ENCODE assay signal across 30 cellular contexts in the genomic region with DNA sequence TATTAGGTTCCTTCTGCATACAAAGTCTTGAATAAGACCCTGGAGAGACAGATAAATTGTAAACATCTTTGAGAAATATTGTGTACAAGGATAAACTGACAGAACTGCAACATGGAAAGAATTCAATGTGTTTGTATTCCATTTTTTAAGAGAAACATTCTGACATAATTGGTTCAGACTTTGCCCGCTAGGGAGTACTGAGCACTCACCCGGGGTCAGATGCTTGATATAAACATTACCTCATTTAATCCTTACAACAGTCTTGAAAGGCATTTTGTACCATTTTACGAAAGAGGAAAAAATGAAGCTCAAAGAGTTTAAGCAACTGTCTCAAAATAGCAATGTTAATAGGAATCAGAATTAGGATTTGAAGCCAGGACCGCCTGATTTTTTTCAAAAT.
"Had no signal": no experiment of that assay in that cellular context is flagged by ENCODE, and none has a peak within 500 bp of the region (broad histone marks: within the 10 kb centered on the region; RNA-seq: fewer than 3 reads in every experiment).

No MANE protein-coding gene starts in this region.

- DNase-seq: activated B cell treated with CpG ODN at 0.5 μM for 24 hours; activated CD4-positive, alpha-beta memory T cell treated with anti-CD3 and anti-CD28 coated beads, Interleukin-2, amount 10 ng/mL, durations not matched to agents 7 days and 5 days; activated CD4-positive, alpha-beta T cell treated with anti-CD3 and anti-CD28 coated beads for 48 hours; activated CD8-positive, alpha-beta memory T cell treated with anti-CD3 and anti-CD28 coated beads, Interleukin-2, amount 50 U/mL, for 48 hours; activated effector memory CD4-positive, alpha-beta T cell treated with anti-CD3 and anti-CD28 coated beads, Interleukin-2, amount 50 U/mL, for 16 hours; activated naive CD4-positive, alpha-beta T cell treated with anti-CD3 and anti-CD28 coated beads for 36 hours; activated naive CD8-positive, alpha-beta T cell treated with anti-CD3 and anti-CD28 coated beads for 36 hours; activated naive CD8-positive, alpha-beta T cell treated with anti-CD3 and anti-CD28 coated beads, Interleukin-2, amount 50 U/mL, for 24 hours; activated T-cell treated with anti-CD3 and anti-CD28 coated beads for 4 hours; activated T-cell treated with anti-CD3 and anti-CD28 coated beads, Interleukin-2, amount 50 U/mL, for 24 hours; anterior cingulate cortex; brain microvascular endothelial cell; dorsolateral prefrontal cortex; effector memory CD4-positive, alpha-beta T cell; endodermal cell; foreskin keratinocyte; gastrocnemius medialis; heart right ventricle; T-helper 1 cell; T-helper 17 cell; T1000; WERI-Rb-1 had no signal

- H3K36me3 Mint-ChIP-seq: activated naive CD4-positive, alpha-beta T cell treated with anti-CD3 and anti-CD28 coated beads, Interleukin-2, amount 50 U/mL, for 24 hours; activated naive CD8-positive, alpha-beta T cell treated with anti-CD3 and anti-CD28 coated beads for 36 hours had no signal

- ATAC-seq: activated CD4-positive, CD25-positive, alpha-beta regulatory T cell treated with anti-CD3 and anti-CD28 coated beads, Interleukin-2, amount 50 U/mL, for 24 hours; activated naive CD8-positive, alpha-beta T cell treated with anti-CD3 and anti-CD28 coated beads, Interleukin-2, amount 50 U/mL, for 24 hours; activated T-helper 17 cell treated with anti-CD3 and anti-CD28 coated beads, Interleukin-2, amount 50 U/mL, for 72 hours; esophagus mucosa; foreskin keratinocyte; gastrocnemius medialis; heart right ventricle; T-helper 17 cell had no signal

- H3K4me3 Mint-ChIP-seq: activated B cell treated with CpG ODN at 0.5 μM for 24 hours; activated CD4-positive, alpha-beta memory T cell treated with anti-CD3 and anti-CD28 coated beads, Interleukin-2, amount 10 ng/mL, durations not matched to agents 7 days and 5 days; activated naive CD4-positive, alpha-beta T cell treated with anti-CD3 and anti-CD28 coated beads for 36 hours; activated naive CD4-positive, alpha-beta T cell treated with anti-CD3 and anti-CD28 coated beads, Interleukin-2, amount 50 U/mL, for 24 hours; activated naive CD8-positive, alpha-beta T cell treated with anti-CD3 and anti-CD28 coated beads for 36 hours; activated naive CD8-positive, alpha-beta T cell treated with anti-CD3 and anti-CD28 coated beads, Interleukin-2, amount 50 U/mL, for 24 hours; activated T-cell treated with anti-CD3 and anti-CD28 coated beads, Interleukin-2, amount 50 U/mL, for 24 hours; activated T-helper 17 cell treated with anti-CD3 and anti-CD28 coated beads, Interleukin-2, amount 50 U/mL, for 72 hours; central memory CD8-positive, alpha-beta T cell; dendritic cell treated with granulocyte-macrophage colony-stimulating factor and Interleukin-4, amounts not matched to agents 40 ng/mL and 50 ng/mL, for 4 days; endodermal cell; T-helper 17 cell; T-helper 2 cell treated with Interferon-gamma antibody and Interleukin-4, amounts not matched to agents 5 μg/mL and 100 μg/mL, for 36 hours had no signal

- H3K27ac Mint-ChIP-seq: activated B cell treated with CpG ODN at 0.5 μM for 24 hours; activated CD4-positive, alpha-beta memory T cell treated with anti-CD3 and anti-CD28 coated beads, Interleukin-2, amount 10 ng/mL, durations not matched to agents 7 days and 5 days; activated naive CD4-positive, alpha-beta T cell treated with anti-CD3 and anti-CD28 coated beads for 36 hours; activated naive CD4-positive, alpha-beta T cell treated with anti-CD3 and anti-CD28 coated beads, Interleukin-2, amount 50 U/mL, for 24 hours; activated naive CD8-positive, alpha-beta T cell treated with anti-CD3 and anti-CD28 coated beads for 36 hours; activated naive CD8-positive, alpha-beta T cell treated with anti-CD3 and anti-CD28 coated beads, Interleukin-2, amount 50 U/mL, for 24 hours; activated T-cell treated with anti-CD3 and anti-CD28 coated beads, Interleukin-2, amount 50 U/mL, for 24 hours; activated T-helper 17 cell treated with anti-CD3 and anti-CD28 coated beads, Interleukin-2, amount 50 U/mL, for 72 hours; dendritic cell treated with granulocyte-macrophage colony-stimulating factor and Interleukin-4, amounts not matched to agents 40 ng/mL and 50 ng/mL, for 4 days; endodermal cell; T-helper 17 cell; T-helper 2 cell treated with Interferon-gamma antibody and Interleukin-4, amounts not matched to agents 5 μg/mL and 100 μg/mL, for 36 hours had no signal

- H3K4me3 ChIP-seq: coronary artery, dorsolateral prefrontal cortex, gastrocnemius medialis, heart right ventricle had no signal

- H3K4me1 ChIP-seq: foreskin keratinocyte, gastrocnemius medialis, heart right ventricle had no signal

- H3K36me3 ChIP-seq: brain microvascular endothelial cell, gastrocnemius medialis, heart right ventricle, WERI-Rb-1 had no signal

- H3K9me3 Mint-ChIP-seq: activated B cell treated with CpG ODN at 0.5 μM for 24 hours; activated CD4-positive, alpha-beta memory T cell treated with anti-CD3 and anti-CD28 coated beads, Interleukin-2, amount 10 ng/mL, durations not matched to agents 7 days and 5 days; activated naive CD4-positive, alpha-beta T cell treated with anti-CD3 and anti-CD28 coated beads for 36 hours; activated naive CD4-positive, alpha-beta T cell treated with anti-CD3 and anti-CD28 coated beads, Interleukin-2, amount 50 U/mL, for 24 hours; activated naive CD8-positive, alpha-beta T cell treated with anti-CD3 and anti-CD28 coated beads for 36 hours; activated naive CD8-positive, alpha-beta T cell treated with anti-CD3 and anti-CD28 coated beads, Interleukin-2, amount 50 U/mL, for 24 hours; activated T-cell treated with anti-CD3 and anti-CD28 coated beads, Interleukin-2, amount 50 U/mL, for 24 hours; activated T-helper 17 cell treated with anti-CD3 and anti-CD28 coated beads, Interleukin-2, amount 50 U/mL, for 72 hours; central memory CD8-positive, alpha-beta T cell; dendritic cell treated with granulocyte-macrophage colony-stimulating factor and Interleukin-4, amounts not matched to agents 40 ng/mL and 50 ng/mL, for 4 days; endodermal cell; T-helper 2 cell treated with Interferon-gamma antibody and Interleukin-4, amounts not matched to agents 5 μg/mL and 100 μg/mL, for 36 hours had no signal

- H3K27ac ChIP-seq: brain microvascular endothelial cell, coronary artery, dorsolateral prefrontal cortex, foreskin keratinocyte, gastrocnemius medialis, heart right ventricle, WERI-Rb-1 had no signal

- H3K27me3 ChIP-seq: brain microvascular endothelial cell, gastrocnemius medialis had no signal

- H3K4me1 Mint-ChIP-seq: activated B cell treated with CpG ODN at 0.5 μM for 24 hours; activated CD4-positive, alpha-beta memory T cell treated with anti-CD3 and anti-CD28 coated beads, Interleukin-2, amount 10 ng/mL, durations not matched to agents 7 days and 5 days; activated naive CD4-positive, alpha-beta T cell treated with anti-CD3 and anti-CD28 coated beads, Interleukin-2, amount 50 U/mL, for 24 hours; activated naive CD8-positive, alpha-beta T cell treated with anti-CD3 and anti-CD28 coated beads for 36 hours; activated naive CD8-positive, alpha-beta T cell treated with anti-CD3 and anti-CD28 coated beads, Interleukin-2, amount 50 U/mL, for 24 hours; activated T-helper 17 cell treated with anti-CD3 and anti-CD28 coated beads, Interleukin-2, amount 50 U/mL, for 72 hours; central memory CD8-positive, alpha-beta T cell; T-helper 17 cell had no signal

- H3K9me3 ChIP-seq: gastrocnemius medialis, heart right ventricle had no signal

- H3K27me3 Mint-ChIP-seq: activated B cell treated with CpG ODN at 0.5 μM for 24 hours; dendritic cell treated with granulocyte-macrophage colony-stimulating factor and Interleukin-4, amounts not matched to agents 40 ng/mL and 50 ng/mL, for 4 days had no signal
